27 cellular contexts compared by ENCODE assay signal in genomic region chr5:178796165-178796945, GRCh38.
"Had no signal": no experiment of that assay in that cellular context is flagged by ENCODE, and none has a peak within 500 bp of the region (broad histone marks: within the 10 kb centered on the region; RNA-seq: fewer than 3 reads in every experiment).

No MANE protein-coding gene starts in this region.

- H3K9me3 ChIP-seq: heart right ventricle, left ventricle myocardium inferior, mucosa of descending colon, ovary, prostate gland, stomach, suprapubic skin, thoracic aorta, tibial artery, vagina had no signal

- H3K36me3 ChIP-seq: heart right ventricle, left ventricle myocardium inferior, ovary, prostate gland, stomach, suprapubic skin, thoracic aorta, tibial artery, vagina had no signal

- H3K4me3 Mint-ChIP-seq: naive thymus-derived CD4-positive, alpha-beta T cell; natural killer cell treated with Interleukin-12 subunit alpha and Interleukin-12 subunit beta and Interleukin-15 and Interleukin-18, amount 100 ng/mL, for 72 hours had no signal

- ATAC-seq: mucosa of descending colon, right cardiac atrium, sciatic nerve had no signal

- H3K4me3 ChIP-seq: heart right ventricle, hepatocyte, left ventricle myocardium inferior, lung, mucosa of descending colon, ovary, prostate gland, skin epidermis, stomach, suprapubic skin, thoracic aorta, tibial artery, vagina had no signal

- DNase-seq: heart right ventricle; islet precursor cell; left ventricle myocardium inferior; mesendoderm; midbrain; mucosa of descending colon; naive thymus-derived CD4-positive, alpha-beta T cell; ovary; retina; right cardiac atrium; stimulated activated CD4-positive, alpha-beta T cell treated with anti-CD3 and anti-CD28 coated beads, Interleukin-12 subunit alpha, Interleukin-12 subunit beta, amount 100 ng/mL, for 4 hours; stimulated activated CD4-positive, alpha-beta T cell treated with anti-CD3 and anti-CD28 coated beads, Interleukin-15, amount 100 ng/mL, for 24 hours; stimulated activated CD4-positive, alpha-beta T cell treated with anti-CD3 and anti-CD28 coated beads, Interleukin-2, amount 100 ng/mL, for 24 hours; stimulated activated CD4-positive, alpha-beta T cell treated with anti-CD3 and anti-CD28 coated beads, Interleukin-4, amount 100 ng/mL, for 1 hour; stimulated activated naive CD4-positive, alpha-beta T cell; stomach; trophoblast cell had no signal

- H3K4me1 ChIP-seq: heart right ventricle, left ventricle myocardium inferior, prostate gland, stomach, suprapubic skin, tibial artery, vagina had no signal

- H3K27ac Mint-ChIP-seq: naive thymus-derived CD4-positive, alpha-beta T cell; natural killer cell treated with Interleukin-12 subunit alpha and Interleukin-12 subunit beta and Interleukin-15 and Interleukin-18, amount 100 ng/mL, for 72 hours had no signal

- H3K36me3 Mint-ChIP-seq: natural killer cell treated with Interleukin-12 subunit alpha and Interleukin-12 subunit beta and Interleukin-15 and Interleukin-18, amount 100 ng/mL, for 72 hours had no signal

- H3K27me3 ChIP-seq: hepatocyte, ovary, vagina had no signal

- H3K27ac ChIP-seq: heart right ventricle, hepatocyte, left ventricle myocardium inferior, ovary, prostate gland, skin epidermis, stomach, suprapubic skin, thoracic aorta, tibial artery, vagina had no signal
